In genomic region chr2:160224060-160224459, GRCh38 we compare ENCODE assay signal across 8 cellular contexts. TPM values are rescaled to one million over a fixed set of nuclear protein-coding genes. Genes with fewer than 3 reads are reported as not detected.
DNase-seq lines count a peak whose midpoint lies in the region; ATAC-seq and TF ChIP-seq lines count a peak whose summit lies in the region.

No MANE protein-coding gene starts in this region.

- H3K36me3 ChIP-seq in Panc1 (ENCODE audit: control insufficient read depth, insufficient read depth, low read length): no peaks in the 10 kb centered on the region

- ATAC-seq in HG02759 (IDR thresholded peaks at IDR 0.05; ENCODE audit: unreplicated experiment) (peak; percentile 94), Panc1 (peak; percentile 74)

- no TSS peak for BruUV-seq in Panc1 (replicated peaks; lab: Mats Ljungman, UMichigan)

- H3K27me3 ChIP-seq in Panc1 (ENCODE audit: control insufficient read depth, insufficient read depth, low read length): no peaks in the 10 kb centered on the region

- H3K27ac ChIP-seq in Panc1 (ENCODE audit: low read length): peak overlapping the region; percentile 83

- H3K4me3 ChIP-seq in Panc1 (ENCODE audit: low read depth in 2 of 2, low read length in 2 of 2): peak overlapping the region in 1 of 2 experiments; percentile 1; a peak in 1 of 4 replicates

- H3K4me1 ChIP-seq in Panc1 (ENCODE audit: control insufficient read depth, insufficient read depth, low read length): peaks cover 89% of the 10 kb centered on the region

- DNase-seq in activated naive CD4-positive, alpha-beta T cell treated with Interleukin-2 at 50 U/mL for 16 hours: peak; percentile 29
- DNase-seq in activated naive CD4-positive, alpha-beta T cell (lab: John Stamatoyannopoulos, UW): no peak
- DNase-seq in Panc1 (ENCODE audit: low read depth, low spot score) (no peak), dedifferentiated amniotic fluid mesenchymal stem cell (ENCODE audit: extremely low spot score) (peak; percentile 92), NCI-H82 (lab: John Stamatoyannopoulos, UW) (no peak), NCI-H1105 treated with DMSO at 0.1 percent for 48 hours (lab: John Stamatoyannopoulos, UW) (no peak)
- DNase-seq in stimulated activated CD4-positive, alpha-beta T cell treated with anti-CD3 and anti-CD28 coated beads, Interleukin-15, amount 100 ng/mL, for 24 hours: peak; percentile 53

- intact Hi-C loops in Panc1 (cut with micrococcal nuclease; ENCODE audit: unreplicated experiment): no loop called here

- in situ Hi-C loops in Panc1 (cut with HindIII; ENCODE audit: low pct_unique_long_range_greater_than_20kb, low sequenced_read_pairs): no loop called here

- CTCF ChIA-PET in Panc1 (lab: Charles Lee): no interaction called here

- no peaks in the 10 kb centered on the region for H3K9me3 ChIP-seq in Panc1 (ENCODE audit: control insufficient read depth, insufficient read depth, low read depth, low read length)

- TF ChIP-seq CTCF in Panc1 (IDR thresholded peaks at IDR 0.05): no peak

- POLR2A ChIA-PET in Panc1 (lab: Charles Lee): no interaction called here

RNA-seq across cellular contexts. Expression of gene ITGB6, which starts 24.0 kb away (rescaled TPM):
- total RNA-seq in Panc1 (2021; ENCODE audit: unreplicated experiment): 0.08 TPM
- not detected for polyA plus RNA-seq in Panc1 (2012; ENCODE audit: insufficient read length)

Comparison
In these comparisons a context has a peak if more than half of its experiments do, and no peak if none do; other contexts are left out.
1. DNase-seq: peak in activated naive CD4-positive, alpha-beta T cell treated with Interleukin-2 at 50 U/mL for 16 hours (single experiment), dedifferentiated amniotic fluid mesenchymal stem cell (single experiment) and stimulated activated CD4-positive, alpha-beta T cell treated with anti-CD3 and anti-CD28 coated beads, Interleukin-15, amount 100 ng/mL, for 24 hours (single experiment); none in activated naive CD4-positive, alpha-beta T cell (0 of 4), Panc1 (single experiment), NCI-H82 (single experiment) and NCI-H1105 treated with DMSO at 0.1 percent for 48 hours (single experiment).